In the genomic region with DNA sequence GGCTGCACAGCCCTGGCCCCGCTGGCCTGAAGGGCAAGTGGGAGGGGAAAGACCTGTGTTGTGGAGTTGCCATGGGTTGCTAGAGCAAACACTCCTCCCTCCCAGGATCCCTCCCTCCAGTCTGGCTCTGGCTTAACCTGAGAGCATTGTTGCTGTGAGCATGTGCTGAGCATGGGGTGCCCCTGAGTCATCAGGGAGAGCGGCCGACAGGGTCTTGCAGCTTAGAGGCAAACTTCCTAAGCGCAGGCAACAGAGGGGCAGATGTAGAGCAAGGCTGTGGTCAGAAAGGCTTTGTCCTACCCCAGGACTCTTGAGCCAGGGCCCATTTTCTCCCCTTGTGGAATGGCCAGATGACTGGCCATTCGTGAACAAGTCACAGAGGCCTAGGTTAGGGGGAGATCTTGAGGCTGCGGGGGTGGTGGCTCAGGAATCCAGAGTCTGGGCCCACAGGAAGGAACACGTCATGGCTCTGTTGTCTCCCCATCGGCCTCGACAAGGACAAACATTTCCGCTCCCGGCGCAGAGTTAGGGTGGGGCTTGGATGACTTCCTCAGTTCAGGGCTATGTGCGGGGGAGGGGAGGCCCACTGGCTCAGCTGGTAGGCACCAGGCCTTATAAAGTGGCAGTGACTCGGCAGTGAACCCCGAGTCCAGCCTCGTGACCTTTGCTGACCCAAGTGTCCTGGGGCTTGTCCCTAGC, we compare ENCODE assay signal across 8 cellular contexts. TPM values are rescaled to one million over a fixed set of nuclear protein-coding genes. Genes with fewer than 3 reads are reported as not detected.
DNase-seq lines count a peak whose midpoint lies in the region; ATAC-seq and TF ChIP-seq lines count a peak whose summit lies in the region.

No MANE protein-coding gene starts in this region.

- peaks cover 77% of the 10 kb centered on the region for H3K4me1 Mint-ChIP-seq in activated naive CD4-positive, alpha-beta T cell treated with anti-CD3 and anti-CD28 coated beads, Interleukin-2, amount 50 U/mL, for 24 hours

- no peak for TF ChIP-seq RAD21 in SK-N-SH (IDR thresholded peaks at IDR 0.05; ENCODE audit: low read length)

- peaks cover 73% of the 10 kb centered on the region for H3F3A ChIP-seq in SK-N-SH (replicated peaks; ENCODE audit: insufficient read depth)

- peaks cover 26% of the 10 kb centered on the region for H3K36me3 Mint-ChIP-seq in activated naive CD4-positive, alpha-beta T cell treated with anti-CD3 and anti-CD28 coated beads, Interleukin-2, amount 50 U/mL, for 24 hours

- CTCF ChIA-PET in SK-N-SH (lab: Yijun Ruan, JAX): interaction anchor here (0.9 to 1.5 kb wide), 3 partner anchors 21 to 78 kb away, joined by 3 to 4 read pairs (median 4); no protein-coding TSS in a partner anchor

- TF ChIP-seq CTCF in SK-N-SH (IDR thresholded peaks at IDR 0.05) (no peak), suprapubic skin (IDR thresholded peaks at IDR 0.05) (no peak)

- H2AFZ ChIP-seq in SK-N-SH (ENCODE audit: low read depth): no peak overlapping the region

- no peaks in the 10 kb centered on the region for H3K9me2 ChIP-seq in SK-N-SH

- POLR2A ChIA-PET in SK-N-SH (lab: Yijun Ruan, JAX): interaction anchor here (0.9 to 3.2 kb wide), 5 partner anchors 8 to 32 kb away, joined by 3 to 29 read pairs (median 15); partner anchors contain the start of genes PLK3 and RPS8

- peak; percentile 7 to 55 for TF ChIP-seq POLR2A in suprapubic skin (IDR thresholded peaks at IDR 0.05)

- no peaks in the 10 kb centered on the region for H3K9me3 Mint-ChIP-seq in activated naive CD4-positive, alpha-beta T cell treated with anti-CD3 and anti-CD28 coated beads, Interleukin-2, amount 50 U/mL, for 24 hours

- H3K27ac ChIP-seq in SK-N-SH (ENCODE audit: low read depth in 2 of 2, low read length in 1 of 2) (peak overlapping the region; percentile 94 to 100), suprapubic skin (peak overlapping the region; percentile 94)

- peak in 1 of 2 experiments; percentile 84; a peak in 2 of 4 replicates for TF ChIP-seq EP300 in SK-N-SH (IDR thresholded peaks at IDR 0.05; ENCODE audit: borderline replicate concordance in 1 of 2, low read depth in 1 of 2, low read length in 1 of 2)
- no peak for TF ChIP-seq EP300 in suprapubic skin (IDR thresholded peaks at IDR 0.05)

- H3K9me3 ChIP-seq in SK-N-SH (no peaks in the 10 kb centered on the region), suprapubic skin (no peaks in the 10 kb centered on the region)

- H4K20me1 ChIP-seq in SK-N-SH (ENCODE audit: insufficient read depth): peaks cover 11% of the 10 kb centered on the region

- no peaks in the 10 kb centered on the region for H3K27me3 Mint-ChIP-seq in activated naive CD4-positive, alpha-beta T cell treated with anti-CD3 and anti-CD28 coated beads, Interleukin-2, amount 50 U/mL, for 24 hours

- H3K4me3 ChIP-seq in SK-N-SH (ENCODE audit: low read depth in 2 of 2, low read length in 1 of 2) (peak overlapping the region in 1 of 2 experiments; percentile 54; a peak in 3 of 4 replicates), suprapubic skin (peak overlapping the region; percentile 33)

- H3K4me2 ChIP-seq in SK-N-SH: peak overlapping the region; percentile 76

- H3K4me3 Mint-ChIP-seq in activated naive CD4-positive, alpha-beta T cell treated with anti-CD3 and anti-CD28 coated beads, Interleukin-2, amount 50 U/mL, for 24 hours: peak overlapping the region; percentile 81

- DNase-seq in DMS 273 (lab: John Stamatoyannopoulos, UW; ENCODE audit: unreplicated experiment) (peak; percentile 64), DMS 273 treated with DMSO at 0.1 percent for 48 hours (lab: John Stamatoyannopoulos, UW) (no peak), SK-N-SH (peak; percentile 60), globus pallidus (ENCODE audit: low spot score) (peak; percentile 83), nucleus accumbens (lab: John Stamatoyannopoulos, UW) (peak in 50 of 56 donors; percentile 33 to 83 (median 58)), suprapubic skin (ENCODE audit: low spot score in 2 of 2) (peak; percentile 99)

- peak; percentile 18 for ATAC-seq in HG03571 (IDR thresholded peaks at IDR 0.05; ENCODE audit: unreplicated experiment)

- peak overlapping the region; percentile 94 for H3K9ac ChIP-seq in SK-N-SH

- H3K27me3 ChIP-seq in SK-N-SH (ENCODE audit: insufficient read depth): no peaks in the 10 kb centered on the region
- H3K27me3 ChIP-seq in suprapubic skin: no peaks in the 10 kb centered on the region

- 0% methylated on average over 11 of the region's 16 CpGs for WGBS in SK-N-SH (ENCODE audit: low lambda C conversion rate)
- WGBS in suprapubic skin: 0% methylated on average over 9 of the region's 16 CpGs

- peaks cover 70% of the 10 kb centered on the region for H3K79me2 ChIP-seq in SK-N-SH (ENCODE audit: insufficient read depth)

- H3K36me3 ChIP-seq in SK-N-SH (replicated peaks in 1 of 2; ENCODE audit: control insufficient read depth in 1 of 2, insufficient read depth in 2 of 2, low read length in 1 of 2) (peaks cover 38 to 47% of the 10 kb centered on the region in 2 experiments), suprapubic skin (peaks cover 40% of the 10 kb centered on the region)

- H3K4me1 ChIP-seq in SK-N-SH (ENCODE audit: control insufficient read depth in 1 of 2, insufficient read depth in 2 of 2, low read depth in 1 of 2, low read length in 1 of 2) (peaks cover 54 to 84% of the 10 kb centered on the region in 2 experiments; a peak in 3 of 4 replicates), suprapubic skin (peaks cover 83% of the 10 kb centered on the region)

- H3K27ac Mint-ChIP-seq in activated naive CD4-positive, alpha-beta T cell treated with anti-CD3 and anti-CD28 coated beads, Interleukin-2, amount 50 U/mL, for 24 hours: peak overlapping the region; percentile 95

TF ChIP-seq in SK-N-SH, 30 proteins besides CTCF, POLR2A, EP300 and RAD21 (continues in another document):
- TF ChIP-seq, protein P1, sequence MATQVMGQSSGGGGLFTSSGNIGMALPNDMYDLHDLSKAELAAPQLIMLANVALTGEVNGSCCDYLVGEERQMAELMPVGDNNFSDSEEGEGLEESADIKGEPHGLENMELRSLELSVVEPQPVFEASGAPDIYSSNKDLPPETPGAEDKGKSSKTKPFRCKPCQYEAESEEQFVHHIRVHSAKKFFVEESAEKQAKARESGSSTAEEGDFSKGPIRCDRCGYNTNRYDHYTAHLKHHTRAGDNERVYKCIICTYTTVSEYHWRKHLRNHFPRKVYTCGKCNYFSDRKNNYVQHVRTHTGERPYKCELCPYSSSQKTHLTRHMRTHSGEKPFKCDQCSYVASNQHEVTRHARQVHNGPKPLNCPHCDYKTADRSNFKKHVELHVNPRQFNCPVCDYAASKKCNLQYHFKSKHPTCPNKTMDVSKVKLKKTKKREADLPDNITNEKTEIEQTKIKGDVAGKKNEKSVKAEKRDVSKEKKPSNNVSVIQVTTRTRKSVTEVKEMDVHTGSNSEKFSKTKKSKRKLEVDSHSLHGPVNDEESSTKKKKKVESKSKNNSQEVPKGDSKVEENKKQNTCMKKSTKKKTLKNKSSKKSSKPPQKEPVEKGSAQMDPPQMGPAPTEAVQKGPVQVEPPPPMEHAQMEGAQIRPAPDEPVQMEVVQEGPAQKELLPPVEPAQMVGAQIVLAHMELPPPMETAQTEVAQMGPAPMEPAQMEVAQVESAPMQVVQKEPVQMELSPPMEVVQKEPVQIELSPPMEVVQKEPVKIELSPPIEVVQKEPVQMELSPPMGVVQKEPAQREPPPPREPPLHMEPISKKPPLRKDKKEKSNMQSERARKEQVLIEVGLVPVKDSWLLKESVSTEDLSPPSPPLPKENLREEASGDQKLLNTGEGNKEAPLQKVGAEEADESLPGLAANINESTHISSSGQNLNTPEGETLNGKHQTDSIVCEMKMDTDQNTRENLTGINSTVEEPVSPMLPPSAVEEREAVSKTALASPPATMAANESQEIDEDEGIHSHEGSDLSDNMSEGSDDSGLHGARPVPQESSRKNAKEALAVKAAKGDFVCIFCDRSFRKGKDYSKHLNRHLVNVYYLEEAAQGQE (IDR thresholded peaks at IDR 0.05; ENCODE audit: low read depth, low read length): peak; percentile 51; the same call in 1 of the 2 replicates
- no peak for TF ChIP-seq SMC3 (IDR thresholded peaks at IDR 0.05; ENCODE audit: low read depth, low read length)
- peak; percentile 75 for TF ChIP-seq TEAD4 (IDR thresholded peaks at IDR 0.05; ENCODE audit: borderline replicate concordance, insufficient read depth)
- TF ChIP-seq TAF1 (IDR thresholded peaks at IDR 0.05; ENCODE audit: borderline replicate concordance, low read depth, low read length): no peak; the same call in 1 of the 2 replicates
- peak; percentile 91; the same call in 1 of the 2 replicates for TF ChIP-seq RXRA (IDR thresholded peaks at IDR 0.05; ENCODE audit: borderline replicate concordance, low read depth)
- no peak for TF ChIP-seq USF2 (IDR thresholded peaks at IDR 0.05; ENCODE audit: borderline replicate concordance, low read depth, low read length)

RNA-seq across cellular contexts. Expression of gene DYNLT4, which starts 0.4 kb away (rescaled TPM):
- polyA plus RNA-seq in SK-N-SH (2012; rRNA removed): 0.37 and 0.61 TPM in 2 replicates
- 0.15 and 0.29 TPM in 2 replicates for polyA plus RNA-seq in SK-N-SH (2012; cell fraction: cytosol; rRNA removed)
- polyA plus RNA-seq in SK-N-SH (2012; cell fraction: nucleus; rRNA removed): 1.4 and 3.2 TPM in 2 replicates
- not detected for total RNA-seq in suprapubic skin

RNA-seq across cellular contexts. Expression of gene BTBD19, which starts 0.8 kb away (rescaled TPM):
- polyA plus RNA-seq in SK-N-SH (2012; rRNA removed): 36.9 and 37.9 TPM in 2 replicates
- polyA plus RNA-seq in SK-N-SH (2012; cell fraction: cytosol; rRNA removed): 7.5 and 10.1 TPM in 2 replicates
- polyA plus RNA-seq in SK-N-SH (2012; cell fraction: nucleus; rRNA removed): 265 and 277 TPM in 2 replicates
- 1 to 10 TPM; 1.2 to 7.3 (median 4.4) TPM for total RNA-seq in suprapubic skin

RNA-seq across cellular contexts. Expression of gene PLK3, which starts 7.3 kb away (rescaled TPM):
- 68.3 and 82.8 TPM in 2 replicates for polyA plus RNA-seq in SK-N-SH (2012; rRNA removed)
- 26.5 and 37.1 TPM in 2 replicates for polyA plus RNA-seq in SK-N-SH (2012; cell fraction: cytosol; rRNA removed)
- polyA plus RNA-seq in SK-N-SH (2012; cell fraction: nucleus; rRNA removed): 295 and 317 TPM in 2 replicates
- total RNA-seq in suprapubic skin: 100 to 1,000 TPM in 2 of 4 donors, 10 to 100 TPM in 2; 63.7 to 135 (median 91.1) TPM

RNA-seq across cellular contexts. Expression of gene BEST4, which starts 19.5 kb away (rescaled TPM):
- polyA plus RNA-seq in SK-N-SH (2012; rRNA removed): 0.08 and 0.12 TPM in 2 replicates
- 0.01 and 0.06 TPM in 2 replicates for polyA plus RNA-seq in SK-N-SH (2012; cell fraction: cytosol; rRNA removed)
- polyA plus RNA-seq in SK-N-SH (2012; cell fraction: nucleus; rRNA removed): 0.89 and 1.4 TPM in 2 replicates
- total RNA-seq in suprapubic skin: under 1 TPM in 3 of 4 donors, not detected in 1; 0.30 to 0.72 (median 0.30) TPM

RNA-seq across cellular contexts. Expression of gene RPS8, which starts 32.2 kb away (rescaled TPM):
- polyA plus RNA-seq in SK-N-SH (2012; rRNA removed): 3,303 and 3,363 TPM in 2 replicates
- polyA plus RNA-seq in SK-N-SH (2012; cell fraction: cytosol; rRNA removed): 3,525 and 3,641 TPM in 2 replicates
- polyA plus RNA-seq in SK-N-SH (2012; cell fraction: nucleus; rRNA removed): 887 and 945 TPM in 2 replicates
- total RNA-seq in suprapubic skin: 1,000 to 10,000 TPM; 1,858 to 3,271 (median 2,807) TPM
